22 cellular contexts compared by ENCODE assay signal in the genomic region with DNA sequence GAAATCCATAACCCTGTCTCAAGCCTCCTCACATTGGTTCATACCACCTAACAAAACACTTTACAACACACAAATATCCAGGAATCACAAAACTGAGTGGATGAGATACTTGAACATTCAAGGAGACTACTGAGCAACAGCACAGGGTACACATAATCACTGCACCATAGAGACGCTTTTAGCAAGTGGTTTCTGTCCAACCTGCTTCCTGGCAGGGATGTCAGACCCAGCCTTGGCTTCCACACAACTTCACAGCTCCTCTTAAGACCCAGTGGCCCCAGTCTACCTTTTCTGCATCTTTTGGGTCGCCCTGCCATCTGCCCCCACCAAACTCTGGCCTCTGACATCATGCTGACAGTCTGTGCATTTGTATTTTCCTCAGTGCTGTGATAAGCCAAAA. TPM values are rescaled to one million over a fixed set of nuclear protein-coding genes. Genes with fewer than 3 reads are reported as not detected.
A peak's percentile ranks its signal among the peaks of the same experiment; 100 is the strongest.
DNase-seq lines count a peak whose midpoint lies in the region; ATAC-seq, FAIRE-seq and TF ChIP-seq lines count a peak whose summit lies in the region.
"Had no signal": no experiment of that assay in that cellular context is flagged by ENCODE, and none has a peak within 500 bp of the region (broad histone marks: within the 10 kb centered on the region; RNA-seq: fewer than 3 reads in every experiment).

No MANE protein-coding gene starts in this region.

- H2AFZ ChIP-seq in keratinocyte (ENCODE audit: control insufficient read depth, low read length): no peak overlapping the region

- no peaks in the 10 kb centered on the region for H3K9me3 ChIP-seq in keratinocyte (ENCODE audit: control insufficient read depth, low read depth, low read length)
- H3K9me3 ChIP-seq in thyroid gland: no peaks in the 10 kb centered on the region
- H3K9me3 ChIP-seq: pancreas, vagina had no signal

- peak overlapping the region; percentile 0 to 67 for H3K27ac Mint-ChIP-seq in activated naive CD4-positive, alpha-beta T cell treated with anti-CD3 and anti-CD28 coated beads, Interleukin-2, amount 50 U/mL, for 72 hours
- H3K27ac Mint-ChIP-seq in activated T-helper 2 cell treated with anti-CD3 and anti-CD28 coated beads, Interferon-gamma antibody, Interleukin-2, Interleukin-4, amounts not matched to agents 10 μg/mL and 5 μg/mL and 100 μg/mL, durations not matched to agents 14 hours and 24 hours and 36 hours: peak overlapping the region; percentile 10

- dilution Hi-C loops in keratinocyte (cut with MboI; ENCODE audit: extremely low pct_ligation_motif_present, low sequenced_read_pairs): loop anchor here (10.0 kb wide), 1 partner anchor 286 kb away; no protein-coding TSS in a partner anchor

- no peaks in the 10 kb centered on the region for H3K9me3 Mint-ChIP-seq in activated naive CD4-positive, alpha-beta T cell treated with anti-CD3 and anti-CD28 coated beads, Interleukin-2, amount 50 U/mL, for 72 hours
- no peaks in the 10 kb centered on the region for H3K9me3 Mint-ChIP-seq in activated T-helper 2 cell treated with anti-CD3 and anti-CD28 coated beads, Interferon-gamma antibody, Interleukin-2, Interleukin-4, amounts not matched to agents 10 μg/mL and 5 μg/mL and 100 μg/mL, durations not matched to agents 14 hours and 24 hours and 36 hours

- H3K4me1 ChIP-seq in keratinocyte (ENCODE audit: control insufficient read depth, extremely low read depth, insufficient read depth, low read length): peaks cover 24% of the 10 kb centered on the region
- H3K4me1 ChIP-seq in thyroid gland: peaks cover 50 to 91% of the 10 kb centered on the region in 2 donors
- H3K4me1 ChIP-seq: pancreas had no signal

- no peaks in the 10 kb centered on the region for H4K20me1 ChIP-seq in keratinocyte (ENCODE audit: control insufficient read depth, extremely low read depth, insufficient read depth, low read length)

- peaks cover 38% of the 10 kb centered on the region for H3K4me1 Mint-ChIP-seq in activated T-helper 2 cell treated with anti-CD3 and anti-CD28 coated beads, Interferon-gamma antibody, Interleukin-2, Interleukin-4, amounts not matched to agents 10 μg/mL and 5 μg/mL and 100 μg/mL, durations not matched to agents 14 hours and 24 hours and 36 hours (ENCODE audit: low read depth)

- H3K36me3 ChIP-seq in keratinocyte (ENCODE audit: control insufficient read depth in 2 of 2, extremely low read depth in 1 of 2, insufficient read depth in 2 of 2, low read length in 2 of 2) (peaks cover 6 to 14% of the 10 kb centered on the region in 2 experiments), thyroid gland (peaks cover 0 to 13% of the 10 kb centered on the region in 2 donors)

- no peak overlapping the region for H3K9ac ChIP-seq in keratinocyte (ENCODE audit: control insufficient read depth, extremely low read depth, insufficient read depth, low read length)

- H3K4me3 ChIP-seq in keratinocyte (ENCODE audit: control insufficient read depth in 2 of 3, extremely low read depth in 1 of 3, insufficient read depth in 2 of 3, low read depth in 1 of 3, low read length in 3 of 3) (no peak overlapping the region), thyroid gland (replicated peaks in 1 of 3) (no peak overlapping the region)
- H3K4me3 ChIP-seq: pancreas, vagina had no signal

- H3K27ac ChIP-seq in keratinocyte (ENCODE audit: control insufficient read depth, insufficient read depth, low read length) (no peak overlapping the region), thyroid gland (peak overlapping the region; percentile 79 to 90 (median 85))
- H3K27ac ChIP-seq: pancreas, vagina had no signal

- H3K4me3 Mint-ChIP-seq in activated T-helper 2 cell treated with anti-CD3 and anti-CD28 coated beads, Interferon-gamma antibody, Interleukin-2, Interleukin-4, amounts not matched to agents 10 μg/mL and 5 μg/mL and 100 μg/mL, durations not matched to agents 14 hours and 24 hours and 36 hours (ENCODE audit: low read depth): no peak overlapping the region

- no peaks in the 10 kb centered on the region for H3K79me2 ChIP-seq in keratinocyte (ENCODE audit: control insufficient read depth, insufficient read depth, low read length)

- no peaks in the 10 kb centered on the region for H3K27me3 Mint-ChIP-seq in activated T-helper 2 cell treated with anti-CD3 and anti-CD28 coated beads, Interferon-gamma antibody, Interleukin-2, Interleukin-4, amounts not matched to agents 10 μg/mL and 5 μg/mL and 100 μg/mL, durations not matched to agents 14 hours and 24 hours and 36 hours (ENCODE audit: low read depth)

- intact Hi-C loops in activated T-helper 2 cell treated with anti-CD3 and anti-CD28 coated beads, Interferon-gamma antibody, Interleukin-2, Interleukin-4, amounts not matched to agents 10 μg/mL and 5 μg/mL and 100 μg/mL, durations not matched to agents 14 hours and 24 hours and 36 hours (cut with micrococcal nuclease): no loop called here
- intact Hi-C loops in thyroid gland (cut with DNase I): no loop called here

- H3K27me3 ChIP-seq in keratinocyte (ENCODE audit: control insufficient read depth, extremely low read depth, insufficient read depth, low read length) (no peaks in the 10 kb centered on the region), thyroid gland (no peaks in the 10 kb centered on the region)
- H3K27me3 ChIP-seq: pancreas, vagina had no signal

- TF ChIP-seq CTCF in keratinocyte (optimal IDR thresholded peaks at IDR 0.05 in 1 of 3, IDR thresholded peaks at IDR 0.05 in 1 of 3, conservative IDR thresholded peaks at IDR 0.05 in 1 of 3; ENCODE audit: extremely low read depth in 1 of 3, insufficient read depth in 2 of 3, low read length in 3 of 3) (no peak), thyroid gland (IDR thresholded peaks at IDR 0.05) (no peak)

- TF ChIP-seq POLR2A in thyroid gland (IDR thresholded peaks at IDR 0.05): no peak

- peaks cover 12 to 24% of the 10 kb centered on the region in 2 donors for H3K36me3 Mint-ChIP-seq in activated naive CD4-positive, alpha-beta T cell treated with anti-CD3 and anti-CD28 coated beads, Interleukin-2, amount 50 U/mL, for 72 hours
- H3K36me3 Mint-ChIP-seq in activated T-helper 2 cell treated with anti-CD3 and anti-CD28 coated beads, Interferon-gamma antibody, Interleukin-2, Interleukin-4, amounts not matched to agents 10 μg/mL and 5 μg/mL and 100 μg/mL, durations not matched to agents 14 hours and 24 hours and 36 hours (ENCODE audit: low read depth): peaks cover 51% of the 10 kb centered on the region

- no peak for ATAC-seq in activated naive CD4-positive, alpha-beta T cell treated with anti-CD3 and anti-CD28 coated beads, Interleukin-2, amount 50 U/mL, for 72 hours
- no peak for ATAC-seq in activated CD4-positive, CD25-positive, alpha-beta regulatory T cell treated with anti-CD3 and anti-CD28 coated beads, Interleukin-2, amount 50 U/mL, for 24 hours
- ATAC-seq: pancreas had no signal

- 38 to 48% methylated on average over 2 of the region's 2 CpGs for WGBS in thyroid gland, 2 donors

- H3K9me1 ChIP-seq in keratinocyte (ENCODE audit: control insufficient read depth, extremely low read depth, insufficient read depth, low read length): no peaks in the 10 kb centered on the region

- no peak for DNase-seq in activated naive CD4-positive, alpha-beta T cell treated with anti-CD3 and anti-CD28 coated beads, Interleukin-2, amount 50 U/mL, for 72 hours (ENCODE audit: low spot score in 2 of 2)
- no peak for DNase-seq in activated naive CD4-positive, alpha-beta T cell treated with Interleukin-2 at 50 U/mL for 16 hours
- no peak for DNase-seq in activated T-helper 2 cell treated with anti-CD3 and anti-CD28 coated beads, Interferon-gamma antibody, Interleukin-2, Interleukin-4, amounts not matched to agents 10 μg/mL and 5 μg/mL and 100 μg/mL, durations not matched to agents 14 hours and 24 hours and 36 hours (ENCODE audit: low spot score)
- DNase-seq in keratinocyte (ENCODE audit: low read depth, low spot score) (no peak), thyroid gland (peak; percentile 78 to 81), SW480 (ENCODE audit: low spot score) (no peak), islet precursor cell (no peak)
- DNase-seq: activated effector memory CD4-positive, alpha-beta T cell treated with Interleukin-2 at 50 U/mL for 16 hours; effector memory CD4-positive, alpha-beta T cell; glutamatergic neuron; H7; Kasumi-1; NCI-H1105 treated with DMSO at 0.1 percent for 48 hours; NCI-H2107; NCI-H526; pancreas; stimulated activated CD4-positive, alpha-beta T cell treated with anti-CD3 and anti-CD28 coated beads, Interleukin-4, amount 100 ng/mL, for 1 hour; substantia nigra; SW 1271 had no signal

- H3K4me2 ChIP-seq in keratinocyte (ENCODE audit: control insufficient read depth, extremely low read depth, insufficient read depth, low read depth, low read length): no peak overlapping the region

- FAIRE-seq in keratinocyte (lab: Jason Lieb, UNC): peak; percentile 32
- FAIRE-seq: astrocyte, pancreas had no signal

RNA-seq across cellular contexts. Expression of gene CORO6, which starts 5.9 kb away (rescaled TPM):
- total RNA-seq in activated naive CD4-positive, alpha-beta T cell treated with anti-CD3 and anti-CD28 coated beads, Interleukin-2, amount 50 U/mL, for 72 hours: 10 to 100 TPM; 17.3 to 47.3 TPM
- 3.1 and 3.8 TPM in 2 replicates for total RNA-seq in activated T-helper 2 cell treated with anti-CD3 and anti-CD28 coated beads, Interferon-gamma antibody, Interleukin-2, Interleukin-4, amounts not matched to agents 10 μg/mL and 5 μg/mL and 100 μg/mL, durations not matched to agents 14 hours and 24 hours and 36 hours
- 20.5 to 50.9 TPM (median 28.8 TPM) in 3 replicates for polyA plus RNA-seq in keratinocyte
- polyA plus RNA-seq in keratinocyte (2011; ENCODE audit: low read depth): 6.6 TPM
- 9.2 and 10.8 TPM in 2 replicates for polyA plus RNA-seq in keratinocyte (2011; cell fraction: cytosol; rRNA removed)
- polyA plus RNA-seq in keratinocyte (2011; cell fraction: nucleus; rRNA removed): 191 and 224 TPM in 2 replicates
- 14.6 and 16.8 TPM in 2 replicates for polyA plus RNA-seq in keratinocyte (2012; ENCODE audit: low replicate concordance)
- 34.8 to 68.4 TPM (median 42.9 TPM) in 3 replicates for polyA minus RNA-seq in keratinocyte
- 17.6 TPM for polyA minus RNA-seq in keratinocyte (2011; cell fraction: cytosol; rRNA and poly(A)+ RNA removed)
- polyA minus RNA-seq in keratinocyte (2011; cell fraction: nucleus; rRNA and poly(A)+ RNA removed): 35.6 and 40.7 TPM in 2 replicates
- total RNA-seq in thyroid gland: 100 to 1,000 TPM in 2 of 4 donors, 10 to 100 TPM in 2; 65.3 to 161 (median 99.2) TPM

RNA-seq across cellular contexts. Expression of gene ANKRD13B, which starts 35.7 kb away (rescaled TPM):
- total RNA-seq in activated naive CD4-positive, alpha-beta T cell treated with anti-CD3 and anti-CD28 coated beads, Interleukin-2, amount 50 U/mL, for 72 hours: 10 to 100 TPM in 1 of 2 donors, 1 to 10 TPM in 1; 8.9 to 25.3 TPM
- total RNA-seq in activated T-helper 2 cell treated with anti-CD3 and anti-CD28 coated beads, Interferon-gamma antibody, Interleukin-2, Interleukin-4, amounts not matched to agents 10 μg/mL and 5 μg/mL and 100 μg/mL, durations not matched to agents 14 hours and 24 hours and 36 hours: 34.1 and 41.6 TPM in 2 replicates
- polyA plus RNA-seq in keratinocyte: 3.7 to 6.5 TPM (median 5.0 TPM) in 3 replicates
- 3.7 TPM for polyA plus RNA-seq in keratinocyte (2011; ENCODE audit: low read depth)
- 2.8 and 5.7 TPM in 2 replicates for polyA plus RNA-seq in keratinocyte (2011; cell fraction: cytosol; rRNA removed)
- 13.0 and 14.3 TPM in 2 replicates for polyA plus RNA-seq in keratinocyte (2011; cell fraction: nucleus; rRNA removed)
- 6.7 and 7.8 TPM in 2 replicates for polyA plus RNA-seq in keratinocyte (2012; ENCODE audit: low replicate concordance)
- polyA minus RNA-seq in keratinocyte: 4.8 to 12.7 TPM (median 5.3 TPM) in 3 replicates
- 12.9 TPM for polyA minus RNA-seq in keratinocyte (2011; cell fraction: cytosol; rRNA and poly(A)+ RNA removed)
- 6.2 and 9.9 TPM in 2 replicates for polyA minus RNA-seq in keratinocyte (2011; cell fraction: nucleus; rRNA and poly(A)+ RNA removed)
- 1 to 10 TPM; 1.6 to 5.8 (median 3.1) TPM for total RNA-seq in thyroid gland

RNA-seq across cellular contexts. Expression of gene GIT1, which starts 39.2 kb away (rescaled TPM):
- 10 to 100 TPM; 49.8 to 67.8 TPM for total RNA-seq in activated naive CD4-positive, alpha-beta T cell treated with anti-CD3 and anti-CD28 coated beads, Interleukin-2, amount 50 U/mL, for 72 hours
- 67.3 and 72.4 TPM in 2 replicates for total RNA-seq in activated T-helper 2 cell treated with anti-CD3 and anti-CD28 coated beads, Interferon-gamma antibody, Interleukin-2, Interleukin-4, amounts not matched to agents 10 μg/mL and 5 μg/mL and 100 μg/mL, durations not matched to agents 14 hours and 24 hours and 36 hours
- polyA plus RNA-seq in keratinocyte: 35.9 to 42.7 TPM (median 37.9 TPM) in 3 replicates
- 34.5 TPM for polyA plus RNA-seq in keratinocyte (2011; ENCODE audit: low read depth)
- 26.3 and 43.3 TPM in 2 replicates for polyA plus RNA-seq in keratinocyte (2011; cell fraction: cytosol; rRNA removed)
- 55.9 and 64.8 TPM in 2 replicates for polyA plus RNA-seq in keratinocyte (2011; cell fraction: nucleus; rRNA removed)
- polyA plus RNA-seq in keratinocyte (2012; ENCODE audit: low replicate concordance): 28.3 and 36.4 TPM in 2 replicates
- polyA minus RNA-seq in keratinocyte: 43.0 to 93.0 TPM (median 49.5 TPM) in 3 replicates
- polyA minus RNA-seq in keratinocyte (2011; cell fraction: cytosol; rRNA and poly(A)+ RNA removed): 58.7 TPM
- polyA minus RNA-seq in keratinocyte (2011; cell fraction: nucleus; rRNA and poly(A)+ RNA removed): 36.5 and 45.9 TPM in 2 replicates
- total RNA-seq in thyroid gland: 10 to 100 TPM; 35.7 to 71.7 (median 42.4) TPM

Comparison
In these comparisons a context has a peak if more than half of its experiments do, and no peak if none do; other contexts are left out.
1. DNase-seq: peak in thyroid gland (2 of 2); none in activated naive CD4-positive, alpha-beta T cell treated with anti-CD3 and anti-CD28 coated beads, Interleukin-2, amount 50 U/mL, for 72 hours (0 of 2), activated naive CD4-positive, alpha-beta T cell treated with Interleukin-2 at 50 U/mL for 16 hours (single experiment), activated T-helper 2 cell treated with anti-CD3 and anti-CD28 coated beads, Interferon-gamma antibody, Interleukin-2, Interleukin-4, amounts not matched to agents 10 μg/mL and 5 μg/mL and 100 μg/mL, durations not matched to agents 14 hours and 24 hours and 36 hours (single experiment), keratinocyte (single experiment), SW480 (single experiment) and islet precursor cell (single experiment).